Comparison of ENCODE assay signal across 31 cellular contexts in the genomic region with DNA sequence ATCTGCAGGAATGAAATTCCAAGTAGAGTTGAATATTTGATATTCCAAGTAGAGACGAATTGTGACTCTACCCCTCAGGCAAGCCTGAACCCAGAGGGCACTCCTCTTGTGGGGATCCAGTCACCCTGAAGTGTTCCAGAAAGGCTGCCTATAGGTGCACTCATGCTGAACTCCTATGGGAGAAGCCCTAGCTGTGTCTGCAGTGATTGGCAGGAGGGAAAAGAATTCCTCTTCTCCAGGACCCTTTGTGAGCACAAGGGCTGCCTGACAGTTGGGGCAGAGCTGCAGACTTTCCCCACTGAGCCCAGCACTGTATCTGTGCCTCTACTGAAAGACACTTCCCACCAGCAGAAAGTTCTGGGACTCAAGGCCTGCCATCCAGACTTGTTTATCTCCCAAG. TPM values are rescaled to one million over a fixed set of nuclear protein-coding genes. Genes with fewer than 3 reads are reported as not detected.
"Had no signal": no experiment of that assay in that cellular context is flagged by ENCODE, and none has a peak within 500 bp of the region (broad histone marks: within the 10 kb centered on the region; RNA-seq: fewer than 3 reads in every experiment).

No MANE protein-coding gene starts in this region.

- H3K4me3 ChIP-seq: breast epithelium, esophagus squamous epithelium, hepatocyte, stomach, thyroid gland, upper lobe of right lung had no signal

- H3K36me3 ChIP-seq: breast epithelium, esophagus squamous epithelium, stomach, thyroid gland, upper lobe of right lung had no signal

- H3K27ac Mint-ChIP-seq: activated CD4-positive, alpha-beta memory T cell treated with anti-CD3 and anti-CD28 coated beads, Interleukin-2, amount 10 ng/mL, durations not matched to agents 7 days and 5 days; activated CD4-positive, alpha-beta T cell treated with anti-CD3 and anti-CD28 coated beads, Interleukin-2, amount 10 ng/mL, durations not matched to agents 7 days and 5 days; activated naive CD8-positive, alpha-beta T cell treated with anti-CD3 and anti-CD28 coated beads, Interleukin-2, amount 50 U/mL, for 24 hours; activated T-cell treated with anti-CD3 and anti-CD28 coated beads, Interleukin-2, amount 50 U/mL, for 24 hours; activated T-helper 17 cell treated with anti-CD3 and anti-CD28 coated beads, Interleukin-2, amount 50 U/mL, for 72 hours; dendritic cell treated with granulocyte-macrophage colony-stimulating factor and Interleukin-4, amounts not matched to agents 40 ng/mL and 50 ng/mL, for 4 days; naive thymus-derived CD8-positive, alpha-beta T cell; stimulated activated naive B cell treated with anti-CD40 and anti-IgM and Interleukin-4, amounts not matched to agents 10 μg/mL and 1 μg/mL and 100 μg/mL, for 72 hours; T-helper 17 cell had no signal

- H3K9me3 ChIP-seq: breast epithelium, esophagus squamous epithelium, stomach, thyroid gland, upper lobe of right lung had no signal

- H3K4me1 ChIP-seq: breast epithelium, esophagus squamous epithelium, stomach, thyroid gland, upper lobe of right lung had no signal

- DNase-seq: activated CD4-positive, alpha-beta memory T cell treated with anti-CD3 and anti-CD28 coated beads, Interleukin-2, amount 10 ng/mL, durations not matched to agents 7 days and 5 days; activated CD4-positive, alpha-beta T cell treated with anti-CD3 and anti-CD28 coated beads for 1 hour; activated CD4-positive, alpha-beta T cell treated with anti-CD3 and anti-CD28 coated beads, Interleukin-2, amount 10 ng/mL, durations not matched to agents 7 days and 5 days; activated CD8-positive, alpha-beta memory T cell treated with anti-CD3 and anti-CD28 coated beads, Interleukin-2, amount 50 U/mL, for 48 hours; activated gamma-delta T cell treated with Interleukin-2 at 50 U/mL for 16 hours; activated naive CD4-positive, alpha-beta T cell treated with anti-CD3 and anti-CD28 coated beads, Interleukin-2, amount 50 U/mL, for 16 hours; activated naive CD8-positive, alpha-beta T cell treated with anti-CD3 and anti-CD28 coated beads, Interleukin-2, amount 50 U/mL, for 24 hours; activated T-cell treated with anti-CD3 and anti-CD28 coated beads, Interleukin-2, amount 50 U/mL, for 24 hours; amygdala; central memory CD4-positive, alpha-beta T cell; effector CD4-positive, alpha-beta T cell; esophagus squamous epithelium; glutamatergic neuron; midbrain; naive thymus-derived CD8-positive, alpha-beta T cell; small intestine; stimulated activated CD4-positive, alpha-beta T cell treated with anti-CD3 and anti-CD28 coated beads, Interleukin-1b, Interleukin-23, amount 100 ng/mL, for 48 hours; stimulated activated CD4-positive, alpha-beta T cell treated with anti-CD3 and anti-CD28 coated beads, Interleukin-4, amount 100 ng/mL, for 4 hours; stimulated activated CD8-positive, alpha-beta memory T cell treated with anti-CD3 and anti-CD28 coated beads, Interleukin-4, amount 100 ng/mL, for 48 hours; stimulated activated naive B cell treated with anti-CD40 and anti-IgM and Interleukin-4, amounts not matched to agents 10 μg/mL and 1 μg/mL and 100 μg/mL, for 72 hours; stomach; T-helper 17 cell; T1000; upper lobe of right lung had no signal

- H3K9me3 Mint-ChIP-seq: activated CD4-positive, alpha-beta T cell treated with anti-CD3 and anti-CD28 coated beads, Interleukin-2, amount 10 ng/mL, durations not matched to agents 7 days and 5 days had no signal

- H3K79me2 ChIP-seq: hepatocyte had no signal

- H3K27me3 ChIP-seq: breast epithelium, esophagus squamous epithelium, hepatocyte, stomach, thyroid gland, upper lobe of right lung had no signal

- H3K27ac ChIP-seq: breast epithelium, epithelial cell of prostate, esophagus squamous epithelium, hepatocyte, stomach, thyroid gland, upper lobe of right lung had no signal

- H3K36me3 Mint-ChIP-seq: naive thymus-derived CD8-positive, alpha-beta T cell; stimulated activated naive B cell treated with anti-CD40 and anti-IgM and Interleukin-4, amounts not matched to agents 10 μg/mL and 1 μg/mL and 100 μg/mL, for 72 hours had no signal

- H2AFZ ChIP-seq: hepatocyte had no signal

- H3K4me1 Mint-ChIP-seq: activated CD4-positive, alpha-beta memory T cell treated with anti-CD3 and anti-CD28 coated beads, Interleukin-2, amount 10 ng/mL, durations not matched to agents 7 days and 5 days; activated CD4-positive, alpha-beta T cell treated with anti-CD3 and anti-CD28 coated beads, Interleukin-2, amount 10 ng/mL, durations not matched to agents 7 days and 5 days; activated naive CD8-positive, alpha-beta T cell treated with anti-CD3 and anti-CD28 coated beads, Interleukin-2, amount 50 U/mL, for 24 hours; activated T-helper 17 cell treated with anti-CD3 and anti-CD28 coated beads, Interleukin-2, amount 50 U/mL, for 72 hours; naive thymus-derived CD8-positive, alpha-beta T cell; stimulated activated naive B cell treated with anti-CD40 and anti-IgM and Interleukin-4, amounts not matched to agents 10 μg/mL and 1 μg/mL and 100 μg/mL, for 72 hours; T-helper 17 cell had no signal

- H3K27me3 Mint-ChIP-seq: activated CD4-positive, alpha-beta memory T cell treated with anti-CD3 and anti-CD28 coated beads, Interleukin-2, amount 10 ng/mL, durations not matched to agents 7 days and 5 days; activated CD4-positive, alpha-beta T cell treated with anti-CD3 and anti-CD28 coated beads, Interleukin-2, amount 10 ng/mL, durations not matched to agents 7 days and 5 days; activated naive CD8-positive, alpha-beta T cell treated with anti-CD3 and anti-CD28 coated beads, Interleukin-2, amount 50 U/mL, for 24 hours; activated T-cell treated with anti-CD3 and anti-CD28 coated beads, Interleukin-2, amount 50 U/mL, for 24 hours; activated T-helper 17 cell treated with anti-CD3 and anti-CD28 coated beads, Interleukin-2, amount 50 U/mL, for 72 hours; dendritic cell treated with granulocyte-macrophage colony-stimulating factor and Interleukin-4, amounts not matched to agents 40 ng/mL and 50 ng/mL, for 4 days; stimulated activated naive B cell treated with anti-CD40 and anti-IgM and Interleukin-4, amounts not matched to agents 10 μg/mL and 1 μg/mL and 100 μg/mL, for 72 hours; T-helper 17 cell had no signal

- ATAC-seq: activated naive CD8-positive, alpha-beta T cell treated with anti-CD3 and anti-CD28 coated beads, Interleukin-2, amount 50 U/mL, for 24 hours; activated T-helper 17 cell treated with anti-CD3 and anti-CD28 coated beads, Interleukin-2, amount 50 U/mL, for 72 hours; naive thymus-derived CD8-positive, alpha-beta T cell; sciatic nerve; T-helper 17 cell had no signal

- H3K4me2 ChIP-seq: hepatocyte had no signal

- H3K4me3 Mint-ChIP-seq: activated CD4-positive, alpha-beta memory T cell treated with anti-CD3 and anti-CD28 coated beads, Interleukin-2, amount 10 ng/mL, durations not matched to agents 7 days and 5 days; activated CD4-positive, alpha-beta T cell treated with anti-CD3 and anti-CD28 coated beads, Interleukin-2, amount 10 ng/mL, durations not matched to agents 7 days and 5 days; activated naive CD8-positive, alpha-beta T cell treated with anti-CD3 and anti-CD28 coated beads, Interleukin-2, amount 50 U/mL, for 24 hours; activated T-cell treated with anti-CD3 and anti-CD28 coated beads, Interleukin-2, amount 50 U/mL, for 24 hours; activated T-helper 17 cell treated with anti-CD3 and anti-CD28 coated beads, Interleukin-2, amount 50 U/mL, for 72 hours; dendritic cell treated with granulocyte-macrophage colony-stimulating factor and Interleukin-4, amounts not matched to agents 40 ng/mL and 50 ng/mL, for 4 days; naive thymus-derived CD8-positive, alpha-beta T cell; stimulated activated naive B cell treated with anti-CD40 and anti-IgM and Interleukin-4, amounts not matched to agents 10 μg/mL and 1 μg/mL and 100 μg/mL, for 72 hours; T-helper 17 cell had no signal

RNA-seq across cellular contexts. Expression of gene BBOX1, which starts 35.0 kb away (rescaled TPM):
- total RNA-seq: activated CD4-positive, alpha-beta memory T cell treated with anti-CD3 and anti-CD28 coated beads, Interleukin-2, amount 10 ng/mL, durations not matched to agents 7 days and 5 days; activated CD4-positive, alpha-beta T cell treated with anti-CD3 and anti-CD28 coated beads, Interleukin-2, amount 10 ng/mL, durations not matched to agents 7 days and 5 days; activated T-helper 17 cell treated with anti-CD3 and anti-CD28 coated beads, Interleukin-2, amount 50 U/mL, for 72 hours; naive thymus-derived CD8-positive, alpha-beta T cell; T-helper 17 cell; upper lobe of right lung had no signal
- polyA plus RNA-seq: small intestine had no signal
